Comparison of ENCODE assay signal across 8 cellular contexts in genomic region chr12:121038861-121039654, GRCh38. TPM values are rescaled to one million over a fixed set of nuclear protein-coding genes. Genes with fewer than 3 reads are reported as not detected.
DNase-seq lines count a peak whose midpoint lies in the region; ATAC-seq and FAIRE-seq lines count a peak whose summit lies in the region.

OASL (minus strand) TSS chr12:121039246; CDS start chr12:121038971, 275 bp downstream.

- peak within 1 kb of the TSS; percentile 74 for H3K4me2 ChIP-seq in GM23248 (ENCODE audit: unreplicated experiment)

- peaks cover 6% of the 10 kb centered on the region for H3F3A ChIP-seq in GM23248 (ENCODE audit: insufficient read depth)

- DNase-seq in EH (ENCODE audit: low read depth) (peak; percentile 40), GM23248 (peak; percentile 68), MV-4-11 (lab: John Stamatoyannopoulos, UW) (peak; percentile 87), glomerular visceral epithelial cell (ENCODE audit: extremely low spot score) (peak; percentile 33), small intestine (peak; percentile 71), COR-L47 (lab: John Stamatoyannopoulos, UW) (no peak)
- DNase-seq in activated T-cell treated with anti-CD3 and anti-CD28 coated beads, Interleukin-2, amount 50 U/mL, for 72 hours, result peak; percentile 64 to 74

- no peaks in the 10 kb centered on the region for H3K9me3 Mint-ChIP-seq in activated T-cell treated with anti-CD3 and anti-CD28 coated beads, Interleukin-2, amount 50 U/mL, for 72 hours

- no peak for FAIRE-seq in small intestine (lab: Jason Lieb, UNC)

- H3K4me1 ChIP-seq in GM23248 (ENCODE audit: insufficient read depth) (peaks cover 21% of the 10 kb centered on the region), small intestine (ENCODE audit: control insufficient read depth in 2 of 2, insufficient read depth in 1 of 2, low read depth in 1 of 2, low read length in 1 of 2) (peaks cover 0 to 9% of the 10 kb centered on the region in 2 donors)

- no peaks in the 10 kb centered on the region for H3K79me2 ChIP-seq in GM23248 (ENCODE audit: insufficient read depth)

- 12 to 16% methylated on average over 12 of the region's 12 CpGs for WGBS in GM23248 (ENCODE audit: low coverage in 1 of 2, low lambda C conversion rate in 2 of 2, missing lambda C conversion rate in 2 of 2), 2 experiments
- WGBS in small intestine, 3 donors, result 7 to 17% (median 10%) methylated on average over 11 to 12 of the region's 12 CpGs

- H3K27ac Mint-ChIP-seq in activated T-cell treated with anti-CD3 and anti-CD28 coated beads, Interleukin-2, amount 50 U/mL, for 72 hours, result peak within 1 kb of the TSS; percentile 70

- H4K20me1 ChIP-seq in GM23248 (ENCODE audit: insufficient read depth), result no peaks in the 10 kb centered on the region

- no peaks in the 10 kb centered on the region for H3K36me3 ChIP-seq in GM23248 (ENCODE audit: low read depth)
- H3K36me3 ChIP-seq in small intestine (ENCODE audit: control insufficient read depth in 2 of 2, insufficient read depth in 2 of 2, low read length in 2 of 2), result no peaks in the 10 kb centered on the region

- H3K9me3 ChIP-seq in GM23248 (ENCODE audit: low read depth), result no peaks in the 10 kb centered on the region
- H3K9me3 ChIP-seq in small intestine (ENCODE audit: control insufficient read depth, low read depth), result no peaks in the 10 kb centered on the region

- H3K4me1 Mint-ChIP-seq in activated T-cell treated with anti-CD3 and anti-CD28 coated beads, Interleukin-2, amount 50 U/mL, for 72 hours (ENCODE audit: low read depth), result peaks cover 62% of the 10 kb centered on the region

- H3K9me2 ChIP-seq in GM23248 (ENCODE audit: insufficient read depth), result no peaks in the 10 kb centered on the region

- H3K4me3 ChIP-seq in GM23248, result peak within 1 kb of the TSS; percentile 65
- H3K4me3 ChIP-seq in small intestine (ENCODE audit: low read depth in 1 of 2, low read length in 2 of 2), result peak within 1 kb of the TSS; percentile 11 to 68

- peak within 1 kb of the TSS; percentile 83 to 94 for H3K4me3 Mint-ChIP-seq in activated T-cell treated with anti-CD3 and anti-CD28 coated beads, Interleukin-2, amount 50 U/mL, for 72 hours

- H3K9ac ChIP-seq in GM23248, result no peak within 1 kb of the TSS

- in situ Hi-C loops in GM23248 (cut with MboI), result no loop called here

- H3K27me3 ChIP-seq in GM23248 (replicated peaks; ENCODE audit: insufficient read depth) (no peaks in the 10 kb centered on the region), small intestine (ENCODE audit: control insufficient read depth in 2 of 2, insufficient read depth in 2 of 2, low read length in 2 of 2) (no peaks in the 10 kb centered on the region)

- H3K27ac ChIP-seq in GM23248 (no peak within 1 kb of the TSS), small intestine (ENCODE audit: low read depth in 1 of 2, low read length in 1 of 2) (peak within 1 kb of the TSS; percentile 62 to 82)

- peak; percentile 59 to 68 for ATAC-seq in activated T-cell treated with anti-CD3 and anti-CD28 coated beads, Interleukin-2, amount 50 U/mL, for 72 hours (replicated peaks in 1 of 2)
- ATAC-seq in HG03469 (IDR thresholded peaks at IDR 0.05; ENCODE audit: unreplicated experiment), result no peak

- peak within 1 kb of the TSS; percentile 72 for H2AFZ ChIP-seq in GM23248

- H3K36me3 Mint-ChIP-seq in activated T-cell treated with anti-CD3 and anti-CD28 coated beads, Interleukin-2, amount 50 U/mL, for 72 hours (ENCODE audit: insufficient read depth in 2 of 2), result peaks cover 0 to 2% of the 10 kb centered on the region in 2 donors

- peaks cover 34% of the 10 kb centered on the region for H3K27me3 Mint-ChIP-seq in activated T-cell treated with anti-CD3 and anti-CD28 coated beads, Interleukin-2, amount 50 U/mL, for 72 hours (ENCODE audit: low read depth)

RNA-seq across cellular contexts. Expression of gene OASL, which starts in this region (rescaled TPM):
- total RNA-seq in GM23248 (2014; rRNA removed; shearing (Covaris generic)), result 0.54 TPM in 1 of 2 replicates, not detected in the other
- polyA plus RNA-seq in GM23248 (2016; fragmentation: Nextera tagmentation; extraction: Ambion mirVana) (0.09 and 0.13 TPM in 2 replicates), small intestine (1 to 10 TPM; 1.7 to 3.0 (median 2.2) TPM)
- 10 to 100 TPM; 13.6 to 45.1 TPM for total RNA-seq in activated T-cell treated with anti-CD3 and anti-CD28 coated beads, Interleukin-2, amount 50 U/mL, for 72 hours

Comparison
In these comparisons a context has a peak if more than half of its experiments do, and no peak if none do; other contexts are left out.
1. Peak in DNase-seq, H3K4me3 ChIP-seq and H3K4me2 ChIP-seq in GM23248; RNA of the gene not detected or under 1 TPM.